ENCODE assay signal across 21 cellular contexts in genomic region chr4:31097999-31098398, GRCh38.
"Had no signal": no experiment of that assay in that cellular context is flagged by ENCODE, and none has a peak within 500 bp of the region (broad histone marks: within the 10 kb centered on the region; RNA-seq: fewer than 3 reads in every experiment).

No MANE protein-coding gene starts in this region.

- H3K27me3 ChIP-seq: SJSA1 had no signal

- H3K4me1 Mint-ChIP-seq: IgD-negative memory B cell had no signal

- H3K27ac Mint-ChIP-seq: IgD-negative memory B cell had no signal

- H3K27ac ChIP-seq: KMS-11, SJSA1, SK-N-MC had no signal

- ATAC-seq: K562 had no signal

- H3K9me3 ChIP-seq: SJSA1 had no signal

- DNase-seq: Kasumi-1, MM.1S, NCI-H1092 treated with DMSO at 0.1 percent for 48 hours, NCI-H1436, NCI-H187, NCI-H2029, NCI-H2081 treated with DMSO at 0.1 percent for 48 hours, NCI-H2171, NCI-H226, NCI-H446, NCI-H510A, NCI-H69, NCI-H774, Right ventricle myocardium superior, RPMI8226, SIG-M5 had no signal

- H3K27me3 Mint-ChIP-seq: IgD-negative memory B cell had no signal

- H3K4me3 ChIP-seq: K562, SJSA1, SK-N-MC had no signal

- H3K36me3 ChIP-seq: SJSA1 had no signal

- H3K4me2 ChIP-seq: KMS-11 had no signal

- H3K9ac ChIP-seq: KMS-11 had no signal

- H3K4me3 Mint-ChIP-seq: IgD-negative memory B cell had no signal

- H3K36me3 Mint-ChIP-seq: IgD-negative memory B cell had no signal
